ENCODE assay signal across 8 cellular contexts in genomic region chr20:58308680-58309527, GRCh38. TPM values are rescaled to one million over a fixed set of nuclear protein-coding genes. Genes with fewer than 3 reads are reported as not detected.
DNase-seq lines count a peak whose midpoint lies in the region; ATAC-seq and TF ChIP-seq lines count a peak whose summit lies in the region.

No MANE protein-coding gene starts in this region.

- H3K27ac Mint-ChIP-seq in effector memory CD8-positive, alpha-beta T cell = peak overlapping the region; percentile 98

- TF ChIP-seq POLR2A in suprapubic skin (IDR thresholded peaks at IDR 0.05) = no peak

- no peak for TF ChIP-seq EP300 in suprapubic skin (IDR thresholded peaks at IDR 0.05)

- H3K36me3 Mint-ChIP-seq in effector memory CD8-positive, alpha-beta T cell (ENCODE audit: insufficient read depth) = peaks cover 37% of the 10 kb centered on the region

- DNase-seq in EH (ENCODE audit: low read depth) (peak; percentile 52), suprapubic skin (ENCODE audit: low spot score in 2 of 2) (peak; percentile 84 to 87), GF-D8 (lab: John Stamatoyannopoulos, UW) (no peak)
- peak; percentile 46 to 56 for DNase-seq in activated CD4-positive, alpha-beta T cell treated with anti-CD3 and anti-CD28 coated beads, Interleukin-2, amount 50 U/mL, for 48 hours
- DNase-seq in effector memory CD8-positive, alpha-beta T cell = peak; percentile 48 to 63 (median 61)

- peaks cover 22% of the 10 kb centered on the region for H3K36me3 ChIP-seq in HUES64 (ENCODE audit: insufficient read depth, low read length)
- H3K36me3 ChIP-seq in mesodermal cell (ENCODE audit: control insufficient read depth, insufficient read depth, low read length) = peaks cover 32% of the 10 kb centered on the region
- peaks cover 10% of the 10 kb centered on the region for H3K36me3 ChIP-seq in suprapubic skin

- peak overlapping the region; percentile 84 for H3K9ac ChIP-seq in HUES64 (ENCODE audit: low read depth, low read length)

- H3K27ac ChIP-seq in HUES64 (ENCODE audit: low read depth, low read length) (peak overlapping the region; percentile 35; the same call in 1 of the 2 replicates), mesodermal cell (ENCODE audit: low read depth, low read length, severe bottlenecking) (no peak overlapping the region), suprapubic skin (peak overlapping the region; percentile 80)

- no peaks in the 10 kb centered on the region for H3K9me3 Mint-ChIP-seq in effector memory CD8-positive, alpha-beta T cell

- peak overlapping the region; percentile 64 to 74 for H3K4me3 Mint-ChIP-seq in effector memory CD8-positive, alpha-beta T cell

- H3K27me3 Mint-ChIP-seq in effector memory CD8-positive, alpha-beta T cell = no peaks in the 10 kb centered on the region

- H3K9me3 ChIP-seq in HUES64 (ENCODE audit: insufficient read depth, low read depth, low read length) = no peaks in the 10 kb centered on the region
- no peaks in the 10 kb centered on the region for H3K9me3 ChIP-seq in mesodermal cell (ENCODE audit: control insufficient read depth, low read length)
- no peaks in the 10 kb centered on the region for H3K9me3 ChIP-seq in suprapubic skin

- TF ChIP-seq CTCF in suprapubic skin (IDR thresholded peaks at IDR 0.05) = no peak

- H3K4me1 ChIP-seq in HUES64 (ENCODE audit: insufficient read depth, low read length) (no peaks in the 10 kb centered on the region; the same call in 1 of the 2 replicates), mesodermal cell (ENCODE audit: control insufficient read depth, insufficient read depth, low read length, poor library complexity, severe bottlenecking) (no peaks in the 10 kb centered on the region), suprapubic skin (peaks cover 35% of the 10 kb centered on the region)

- peaks cover 20 to 52% of the 10 kb centered on the region in 2 donors for H3K4me1 Mint-ChIP-seq in effector memory CD8-positive, alpha-beta T cell (ENCODE audit: low read depth in 2 of 2)

- WGBS in HUES64 = 11% methylated on average over 33 of the region's 41 CpGs
- 42% methylated on average over 10 to 23 of the region's 41 CpGs for WGBS in mesodermal cell (ENCODE audit: insufficient coverage in 2 of 2), 2 experiments
- 22% methylated on average over 7 of the region's 41 CpGs for WGBS in suprapubic skin

- H3K27me3 ChIP-seq in HUES64 (ENCODE audit: insufficient read depth, low read length) = no peaks in the 10 kb centered on the region
- H3K27me3 ChIP-seq in suprapubic skin = no peaks in the 10 kb centered on the region

- H3K4me3 ChIP-seq in HUES64 (ENCODE audit: low read length) = peak overlapping the region; percentile 99
- peak overlapping the region; percentile 69 for H3K4me3 ChIP-seq in mesodermal cell (ENCODE audit: extremely low read depth, insufficient read depth, low read length, poor library complexity, severe bottlenecking)
- H3K4me3 ChIP-seq in suprapubic skin = peak overlapping the region; percentile 100

- peak; percentile 52 for ATAC-seq in GM21515 (IDR thresholded peaks at IDR 0.05; ENCODE audit: unreplicated experiment)
- ATAC-seq in effector memory CD8-positive, alpha-beta T cell (replicated peaks) = peak; percentile 19

RNA-seq across cellular contexts. Expression of gene RAB22A, which starts 0.6 kb away (rescaled TPM):
- polyA plus RNA-seq in HUES64 (2013, experiment 1 of 2) = 3.8 TPM
- polyA plus RNA-seq in HUES64 (2013, experiment 2 of 2) = 4.0 TPM
- 6.8 TPM for polyA plus RNA-seq in mesodermal cell (2013, experiment 1 of 2)
- polyA plus RNA-seq in mesodermal cell (2013, experiment 2 of 2) = 6.3 TPM
- 10 to 100 TPM; 17.0 to 21.6 (median 19.1) TPM for total RNA-seq in suprapubic skin
